ENCODE assay signal across 11 cellular contexts in the genomic region with DNA sequence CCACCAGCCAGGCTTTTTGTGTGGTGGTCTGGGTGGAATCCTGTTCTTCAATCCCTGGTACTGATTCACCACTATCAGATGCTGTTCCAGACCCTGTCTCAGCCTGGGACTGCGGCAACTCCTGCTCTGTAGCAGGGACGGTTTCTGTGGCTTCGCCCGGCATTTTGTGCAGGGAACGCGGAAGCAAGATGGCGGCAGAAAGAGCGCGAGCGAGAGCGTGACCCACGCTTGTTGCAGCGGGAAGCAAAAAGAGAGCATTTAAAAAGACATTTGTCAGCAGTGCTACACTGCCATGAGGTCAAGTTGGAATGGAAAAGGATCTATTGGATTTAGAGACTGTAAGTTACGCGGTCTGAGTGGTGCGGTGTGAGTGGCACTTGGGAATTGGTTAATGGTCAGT. TPM values are rescaled to one million over a fixed set of nuclear protein-coding genes. Genes with fewer than 3 reads are reported as not detected.
"Had no signal": no experiment of that assay in that cellular context is flagged by ENCODE, and none has a peak within 500 bp of the region (broad histone marks: within the 10 kb centered on the region; RNA-seq: fewer than 3 reads in every experiment).

A gene (minus strand): TSS at position 202 of the 400 bp plus-strand sequence. CDS start 39 bp downstream, at position 163.

- H3K4me1 ChIP-seq: HAP-1 had no signal

- DNase-seq: GM23248, H7, HFFc6, IMR-90, KBM-7 had no signal

- H3K36me3 ChIP-seq: HAP-1 had no signal

- H2AFZ ChIP-seq: GM23248 had no signal

- FAIRE-seq: HTR-8/SVneo had no signal

- ATAC-seq: HCT116 had no signal

- H3K4me2 ChIP-seq: KMS-11 had no signal

- H3K9me3 ChIP-seq: HAP-1 had no signal

- H3K9ac ChIP-seq: GM23248, KMS-11 had no signal

- H3K27ac ChIP-seq: GM23248, KMS-11 had no signal

- H3K4me3 ChIP-seq: GM23248, HAP-1 had no signal

RNA-seq across cellular contexts. Expression of the gene that starts here (rescaled TPM):
- total RNA-seq: GM23248, H4, H7, HFFc6, HT-29, IMR-90 had no signal
- polyA plus RNA-seq: GM23248, IMR-90 had no signal
